ENCODE assay signal across 8 cellular contexts in the genomic region with DNA sequence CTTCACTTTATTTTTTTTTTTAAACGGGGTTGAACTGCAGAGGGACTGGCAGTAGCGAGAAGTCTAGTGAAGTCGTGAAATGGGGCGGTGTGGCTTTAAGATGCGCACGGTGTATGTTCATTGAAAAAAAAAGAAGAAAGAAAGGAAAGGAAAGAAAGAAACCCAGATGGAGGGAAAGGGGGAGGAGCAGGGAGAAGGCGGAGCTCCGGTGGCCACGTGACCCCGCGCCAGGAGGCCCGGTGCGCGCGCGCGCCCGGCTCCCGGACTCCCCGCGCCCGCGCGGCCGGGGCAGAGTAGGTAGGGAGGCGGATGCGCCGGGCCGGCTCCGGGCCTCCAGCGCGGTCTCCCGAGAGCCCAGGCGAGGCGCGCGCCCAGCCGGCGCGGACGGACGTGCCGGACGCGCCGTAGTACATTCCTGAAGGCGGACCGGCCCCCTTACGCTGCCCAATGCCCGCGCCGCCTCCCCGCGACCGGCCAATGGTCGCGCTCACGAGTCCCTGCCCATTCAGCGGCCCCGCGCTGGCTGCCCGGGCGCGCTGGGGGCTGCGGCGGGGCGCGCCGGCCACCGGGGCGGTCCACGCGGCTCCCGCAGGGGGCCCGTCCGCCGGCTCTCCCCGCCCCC. TPM values are rescaled to one million over a fixed set of nuclear protein-coding genes. Genes with fewer than 3 reads are reported as not detected.
DNase-seq lines count a peak whose midpoint lies in the region; ATAC-seq and TF ChIP-seq lines count a peak whose summit lies in the region.

No MANE protein-coding gene starts in this region.

- H3K79me2 ChIP-seq in SK-N-SH (ENCODE audit: insufficient read depth), result peaks cover 13% of the 10 kb centered on the region; the same call in 1 of the 2 replicates

- H3K36me3 ChIP-seq in HEK293 (ENCODE audit: control insufficient read depth in 2 of 2, insufficient read depth in 1 of 2, low read length in 2 of 2) (no peaks in the 10 kb centered on the region), SK-N-SH (replicated peaks in 1 of 2; ENCODE audit: control insufficient read depth in 1 of 2, insufficient read depth in 2 of 2, low read length in 1 of 2) (no peaks in the 10 kb centered on the region), thoracic aorta (no peaks in the 10 kb centered on the region)

- no peaks in the 10 kb centered on the region for H4K20me1 ChIP-seq in SK-N-SH (ENCODE audit: insufficient read depth)

- no peak; the same call in none of the 2 replicates for TF ChIP-seq RAD21 in SK-N-SH (IDR thresholded peaks at IDR 0.05; ENCODE audit: low read length)

- peaks cover 20% of the 10 kb centered on the region for H3K36me3 Mint-ChIP-seq in activated naive CD8-positive, alpha-beta T cell treated with anti-CD3 and anti-CD28 coated beads for 36 hours

- peaks cover 9% of the 10 kb centered on the region for H3K4me1 ChIP-seq in HEK293 (ENCODE audit: control insufficient read depth, insufficient read depth, low read length)
- peaks cover 11 to 21% of the 10 kb centered on the region in 2 experiments; a peak in 3 of 4 replicates for H3K4me1 ChIP-seq in SK-N-SH (ENCODE audit: control insufficient read depth in 1 of 2, insufficient read depth in 2 of 2, low read depth in 1 of 2, low read length in 1 of 2)
- H3K4me1 ChIP-seq in thoracic aorta (ENCODE audit: control insufficient read depth in 1 of 2, low read depth in 2 of 2), result peaks cover 6 to 22% of the 10 kb centered on the region in 2 donors

- peak overlapping the region; percentile 99 for H3K4me2 ChIP-seq in SK-N-SH

- no peaks in the 10 kb centered on the region for H3K27me3 ChIP-seq in SK-N-SH (ENCODE audit: insufficient read depth)
- H3K27me3 ChIP-seq in thoracic aorta (replicated peaks; ENCODE audit: insufficient read depth), result no peaks in the 10 kb centered on the region

- peak overlapping the region; percentile 95 for H3K27ac Mint-ChIP-seq in activated naive CD8-positive, alpha-beta T cell treated with anti-CD3 and anti-CD28 coated beads for 36 hours

- peak overlapping the region; percentile 96 for H2AFZ ChIP-seq in SK-N-SH (ENCODE audit: low read depth)

- DNase-seq in GM04503 (ENCODE audit: low read depth), result peak; percentile 73
- peak; percentile 92 for DNase-seq in NB4 (ENCODE audit: low read depth)
- DNase-seq in SK-N-SH, result peak; percentile 91
- DNase-seq in activated naive CD8-positive, alpha-beta T cell treated with anti-CD3 and anti-CD28 coated beads for 36 hours, result peak; percentile 91
- peak; percentile 97 for DNase-seq in glomerular visceral epithelial cell (ENCODE audit: extremely low spot score)
- peak; percentile 83 for DNase-seq in occipital lobe (lab: John Stamatoyannopoulos, UW)
- DNase-seq in thoracic aorta (ENCODE audit: low spot score), result peak; percentile 57

- POLR2A ChIA-PET in HEK293 (lab: Yijun Ruan, JAX), result interaction anchor here (0.6 to 1.9 kb wide), 6 partner anchors 21 to 365 kb away, joined by 3 to 14 read pairs (median 3); partner anchors contain the start of gene ERCC6L2
- POLR2A ChIA-PET in SK-N-SH (lab: Yijun Ruan, JAX), result interaction anchor here (0.8 to 2.0 kb wide), 6 partner anchors 48 to 707 kb away, joined by 3 to 9 read pairs (median 6); partner anchors contain the start of gene ERCC6L2

- CTCF ChIA-PET in HEK293 (lab: Yijun Ruan, JAX) (interaction anchor here (0.7 kb wide), 1 partner anchor 868 kb away, joined by 4 read pairs; no protein-coding TSS in a partner anchor), SK-N-SH (lab: Yijun Ruan, JAX) (interaction anchor here (2.0 kb wide), 1 partner anchor 707 kb away, joined by 7 read pairs; no protein-coding TSS in a partner anchor)

- H3K4me3 ChIP-seq in HEK293 (ENCODE audit: low read depth, low read length), result peak overlapping the region; percentile 67
- peak overlapping the region; percentile 71 for H3K4me3 ChIP-seq in NB4 (ENCODE audit: low read depth, low read length)
- H3K4me3 ChIP-seq in SK-N-SH (ENCODE audit: low read depth in 2 of 2, low read length in 1 of 2), result peak overlapping the region; percentile 87 to 91
- H3K4me3 ChIP-seq in thoracic aorta, result peak overlapping the region; percentile 92

- H3K4me3 Mint-ChIP-seq in activated naive CD8-positive, alpha-beta T cell treated with anti-CD3 and anti-CD28 coated beads for 36 hours, result peak overlapping the region; percentile 88

- WGBS in SK-N-SH (ENCODE audit: low lambda C conversion rate), result 2% methylated on average over 28 of the region's 78 CpGs

- H3F3A ChIP-seq in SK-N-SH (replicated peaks; ENCODE audit: insufficient read depth), result peaks cover 35% of the 10 kb centered on the region

- ATAC-seq in thoracic aorta (ENCODE audit: insufficient number of reproducible peaks, low FRiP score, low read depth), result peak; percentile 71

- H3K9me3 Mint-ChIP-seq in activated naive CD8-positive, alpha-beta T cell treated with anti-CD3 and anti-CD28 coated beads for 36 hours, result no peaks in the 10 kb centered on the region

- no peak; a peak in 2 of 4 replicates for TF ChIP-seq EP300 in SK-N-SH (IDR thresholded peaks at IDR 0.05; ENCODE audit: borderline replicate concordance in 1 of 2, low read depth in 1 of 2, low read length in 1 of 2)

- H3K9me2 ChIP-seq in SK-N-SH, result no peaks in the 10 kb centered on the region

- no peaks in the 10 kb centered on the region for H3K9me3 ChIP-seq in HEK293 (ENCODE audit: control insufficient read depth, insufficient read depth, low read depth, low read length)
- H3K9me3 ChIP-seq in SK-N-SH, result no peaks in the 10 kb centered on the region
- no peaks in the 10 kb centered on the region for H3K9me3 ChIP-seq in thoracic aorta

- H3K9ac ChIP-seq in SK-N-SH, result peak overlapping the region; percentile 83

- peaks cover 13% of the 10 kb centered on the region for H3K27me3 Mint-ChIP-seq in activated naive CD8-positive, alpha-beta T cell treated with anti-CD3 and anti-CD28 coated beads for 36 hours

- H3K4me1 Mint-ChIP-seq in activated naive CD8-positive, alpha-beta T cell treated with anti-CD3 and anti-CD28 coated beads for 36 hours, result peaks cover 36% of the 10 kb centered on the region

- TF ChIP-seq CTCF in HEK293 (tag by site-specific recombination; IDR thresholded peaks at IDR 0.05), result no peak
- no peak for TF ChIP-seq CTCF in NB4 (IDR thresholded peaks at IDR 0.05; ENCODE audit: low read depth, low read length)
- TF ChIP-seq CTCF in SK-N-SH (IDR thresholded peaks at IDR 0.05), result no peak
- no peak for TF ChIP-seq CTCF in thoracic aorta (IDR thresholded peaks at IDR 0.05)

- TF ChIP-seq POLR2A in NB4 (IDR thresholded peaks at IDR 0.05; ENCODE audit: extremely low read depth, insufficient read length), result peak; percentile 64

- H3K27ac ChIP-seq in HEK293 (ENCODE audit: extremely low read depth, low read depth, low read length) (peak overlapping the region; percentile 99), SK-N-SH (ENCODE audit: low read depth in 2 of 2, low read length in 1 of 2) (peak overlapping the region; percentile 84 to 93), thoracic aorta (peak overlapping the region; percentile 68 to 88)

TF ChIP-seq in HEK293, 187 proteins besides CTCF, POLR2A, EP300 and RAD21 (continues in another document):
- TF ChIP-seq SP7 (tag by site-specific recombination; IDR thresholded peaks at IDR 0.05) (peak; percentile 19; the same call in 1 of the 2 replicates), ZNF660 (tag by site-specific recombination; IDR thresholded peaks at IDR 0.05) (0 out of 2 replicates have a peak, but pooled peaks have one; percentile 23), ZNF433 (tag by site-specific recombination; IDR thresholded peaks at IDR 0.05; ENCODE audit: low read depth) (no peak), ZNF366 (tag by site-specific recombination; conservative IDR thresholded peaks at IDR 0.05) (peak; percentile 94)
- TF ChIP-seq, protein P1, sequence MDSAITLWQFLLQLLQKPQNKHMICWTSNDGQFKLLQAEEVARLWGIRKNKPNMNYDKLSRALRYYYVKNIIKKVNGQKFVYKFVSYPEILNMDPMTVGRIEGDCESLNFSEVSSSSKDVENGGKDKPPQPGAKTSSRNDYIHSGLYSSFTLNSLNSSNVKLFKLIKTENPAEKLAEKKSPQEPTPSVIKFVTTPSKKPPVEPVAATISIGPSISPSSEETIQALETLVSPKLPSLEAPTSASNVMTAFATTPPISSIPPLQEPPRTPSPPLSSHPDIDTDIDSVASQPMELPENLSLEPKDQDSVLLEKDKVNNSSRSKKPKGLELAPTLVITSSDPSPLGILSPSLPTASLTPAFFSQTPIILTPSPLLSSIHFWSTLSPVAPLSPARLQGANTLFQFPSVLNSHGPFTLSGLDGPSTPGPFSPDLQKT (IDR thresholded peaks at IDR 0.05; ENCODE audit: borderline replicate concordance, low read depth, low read length), result no peak

TF ChIP-seq in SK-N-SH, 30 proteins besides CTCF, POLR2A, EP300 and RAD21 (continues in another document):
- TF ChIP-seq TCF12 (IDR thresholded peaks at IDR 0.05) (0 out of 2 replicates have a peak, but pooled peaks have one; percentile 7), TAF1 (IDR thresholded peaks at IDR 0.05; ENCODE audit: borderline replicate concordance, low read depth, low read length) (peak; percentile 23), POLR2AphosphoS5 (IDR thresholded peaks at IDR 0.05; ENCODE audit: low read depth, low read length) (0 out of 2 replicates have a peak, but pooled peaks have one; percentile 10), CHD2 (IDR thresholded peaks at IDR 0.05; ENCODE audit: low read length, partially characterized antibody) (no peak), NRF1 (IDR thresholded peaks at IDR 0.05; ENCODE audit: low read depth, low read length) (peak; percentile 74)

RNA-seq across cellular contexts. Expression of gene PTCH1, which starts 6.0 kb away (rescaled TPM):
- polyA plus RNA-seq in SK-N-SH (2012; rRNA removed), result 1.7 and 3.3 TPM in 2 replicates
- 2.2 and 2.4 TPM in 2 replicates for polyA plus RNA-seq in SK-N-SH (2012; cell fraction: cytosol; rRNA removed)
- polyA plus RNA-seq in SK-N-SH (2012; cell fraction: nucleus; rRNA removed), result 6.2 and 7.2 TPM in 2 replicates
- 1 to 10 TPM; 4.8 to 6.1 TPM for total RNA-seq in activated naive CD8-positive, alpha-beta T cell treated with anti-CD3 and anti-CD28 coated beads for 36 hours
- total RNA-seq in occipital lobe, result 8.3 TPM
- 10 to 100 TPM; 12.6 to 19.2 TPM for total RNA-seq in thoracic aorta

Comparison
In these comparisons a context has a peak if more than half of its experiments do, and no peak if none do; other contexts are left out.
1. Peak in every context shown above with its lines: DNase-seq, ATAC-seq, H3K4me3 ChIP-seq and H3K27ac ChIP-seq.